In genomic region chr6:106546322-106547052, GRCh38 we compare ENCODE assay signal across 8 cellular contexts.
DNase-seq lines count a peak whose midpoint lies in the region; ATAC-seq, FAIRE-seq and TF ChIP-seq lines count a peak whose summit lies in the region.

No MANE protein-coding gene starts in this region.

- H3F3A ChIP-seq in GM23248 (ENCODE audit: insufficient read depth) (peaks cover 35% of the 10 kb centered on the region), PC-3 (ENCODE audit: low read length, unreplicated experiment) (peaks cover 11% of the 10 kb centered on the region)

- in situ Hi-C loops in GM23248 (cut with MboI) = no loop called here

- peak; percentile 90 for DNase-seq in GM23248
- DNase-seq in PC-3 = peak; percentile 91
- DNase-seq in epithelial cell of prostate (ENCODE audit: low read depth, low spot score) = peak; percentile 79
- DNase-seq in small intestine = no peak
- no peak for DNase-seq in Kasumi-1 (lab: John Stamatoyannopoulos, UW)
- DNase-seq in kidney = no peak

- H3K79me2 ChIP-seq in GM23248 (ENCODE audit: insufficient read depth) = no peaks in the 10 kb centered on the region
- no peaks in the 10 kb centered on the region for H3K79me2 ChIP-seq in PC-3 (ENCODE audit: low read length)

- CTCF ChIA-PET in PC-3 (lab: Charles Lee) = interaction anchor here (0.6 kb wide), 1 partner anchor 41 kb away, joined by 3 read pairs; no protein-coding TSS in a partner anchor

- H3K4me1 ChIP-seq in GM23248 (ENCODE audit: insufficient read depth) = peaks cover 16% of the 10 kb centered on the region
- peaks cover 38% of the 10 kb centered on the region for H3K4me1 ChIP-seq in PC-3 (ENCODE audit: insufficient read depth, low read length)
- peaks cover 0 to 2% of the 10 kb centered on the region in 2 donors for H3K4me1 ChIP-seq in small intestine (ENCODE audit: control insufficient read depth in 2 of 2, insufficient read depth in 1 of 2, low read depth in 1 of 2, low read length in 1 of 2)
- H3K4me1 ChIP-seq in kidney (ENCODE audit: control insufficient read depth in 1 of 2, insufficient read depth in 1 of 2, low read depth in 1 of 2, low read length in 2 of 2) = no peaks in the 10 kb centered on the region

- H3K27ac ChIP-seq in GM23248 (peak overlapping the region; percentile 98), PC-3 (ENCODE audit: low read length) (peak overlapping the region; percentile 97), epithelial cell of prostate (peak overlapping the region; percentile 98), small intestine (ENCODE audit: low read depth in 1 of 2, low read length in 1 of 2) (peak overlapping the region; percentile 20 to 32), kidney (ENCODE audit: low read depth in 2 of 2, low read length in 2 of 2) (no peak overlapping the region)

- H4K20me1 ChIP-seq in GM23248 (ENCODE audit: insufficient read depth) (no peaks in the 10 kb centered on the region), PC-3 (ENCODE audit: low read length) (no peaks in the 10 kb centered on the region)

- no peaks in the 10 kb centered on the region for H3K27me3 ChIP-seq in GM23248 (replicated peaks; ENCODE audit: insufficient read depth)
- no peaks in the 10 kb centered on the region for H3K27me3 ChIP-seq in PC-3 (ENCODE audit: low read length)
- H3K27me3 ChIP-seq in small intestine (ENCODE audit: control insufficient read depth in 2 of 2, insufficient read depth in 2 of 2, low read length in 2 of 2) = no peaks in the 10 kb centered on the region

- POLR2A ChIA-PET in PC-3 (lab: Charles Lee; ENCODE audit: unreplicated experiment) = no interaction called here

- TSS peak; percentile 42 for BruUV-seq in PC-3 (replicated peaks; lab: Mats Ljungman, UMichigan)

- ATAC-seq in PC-3 (peak; percentile 84), GM21528 (IDR thresholded peaks at IDR 0.05; ENCODE audit: low FRiP score, unreplicated experiment) (no peak), HG03175 (IDR thresholded peaks at IDR 0.05; ENCODE audit: unreplicated experiment) (no peak)

- H3K9ac ChIP-seq in GM23248 = peak overlapping the region; percentile 67
- H3K9ac ChIP-seq in PC-3 (ENCODE audit: low read length) = peak overlapping the region; percentile 60
- no peak overlapping the region for H3K9ac ChIP-seq in kidney (ENCODE audit: low read length in 2 of 2)

- H3K4me2 ChIP-seq in GM23248 (ENCODE audit: unreplicated experiment) = peak overlapping the region; percentile 71
- H3K4me2 ChIP-seq in PC-3 (ENCODE audit: low read length) = peak overlapping the region; percentile 74

- H3K9me2 ChIP-seq in GM23248 (ENCODE audit: insufficient read depth) (no peaks in the 10 kb centered on the region; the same call in 1 of the 2 replicates), PC-3 (replicated peaks; ENCODE audit: low read length) (no peaks in the 10 kb centered on the region)

- intact Hi-C loops in PC-3 (cut with micrococcal nuclease) (no loop called here), kidney (cut with DNase I) (no loop called here)

- H2AFZ ChIP-seq in GM23248 = peak overlapping the region; percentile 63
- peak overlapping the region; percentile 42; the same call in 1 of the 2 replicates for H2AFZ ChIP-seq in PC-3 (ENCODE audit: low read length)

- H3K9me3 ChIP-seq in GM23248 (ENCODE audit: low read depth) = no peaks in the 10 kb centered on the region
- H3K9me3 ChIP-seq in PC-3 (ENCODE audit: low read length) = no peaks in the 10 kb centered on the region
- no peaks in the 10 kb centered on the region for H3K9me3 ChIP-seq in small intestine (ENCODE audit: control insufficient read depth, low read depth)
- H3K9me3 ChIP-seq in kidney (ENCODE audit: control insufficient read depth in 1 of 2, low read length in 2 of 2) = no peaks in the 10 kb centered on the region

- H3K4me3 ChIP-seq in GM23248 = 0 out of 2 replicates have a peak overlapping the region, but pooled peaks have one; percentile 20
- H3K4me3 ChIP-seq in PC-3 (ENCODE audit: low read length) = peak overlapping the region; percentile 45
- no peak overlapping the region for H3K4me3 ChIP-seq in small intestine (ENCODE audit: low read depth in 1 of 2, low read length in 2 of 2)
- no peak overlapping the region for H3K4me3 ChIP-seq in kidney (ENCODE audit: low read length in 2 of 2)

- no peaks in the 10 kb centered on the region for H3K36me3 ChIP-seq in GM23248 (ENCODE audit: low read depth)
- peaks cover 25% of the 10 kb centered on the region for H3K36me3 ChIP-seq in PC-3 (ENCODE audit: low read depth, low read length)
- peaks cover 0 to 13% of the 10 kb centered on the region in 2 donors for H3K36me3 ChIP-seq in small intestine (ENCODE audit: control insufficient read depth in 2 of 2, insufficient read depth in 2 of 2, low read length in 2 of 2)
- H3K36me3 ChIP-seq in kidney (ENCODE audit: control insufficient read depth in 1 of 2, insufficient read depth in 2 of 2, low read length in 2 of 2) = peaks cover 2 to 23% of the 10 kb centered on the region in 2 donors

- 0 to 13% methylated on average over 2 of the region's 2 CpGs for WGBS in GM23248 (ENCODE audit: low coverage in 1 of 2, low lambda C conversion rate in 2 of 2, missing lambda C conversion rate in 2 of 2), 2 experiments
- WGBS in small intestine, 3 donors = 40 to 58% (median 44%) methylated on average over 2 of the region's 2 CpGs

- FAIRE-seq in small intestine (lab: Jason Lieb, UNC) (no peak), kidney (lab: Jason Lieb, UNC) (no peak)

- TF ChIP-seq CTCF in PC-3 (conservative IDR thresholded peaks at IDR 0.05; ENCODE audit: low read depth, low read length) = no peak
- no peak for TF ChIP-seq CTCF in kidney (IDR thresholded peaks at IDR 0.05; ENCODE audit: borderline replicate concordance, extremely low read depth, insufficient read depth)

Comparison
In these comparisons a context has a peak if more than half of its experiments do, and no peak if none do; other contexts are left out.
1. DNase-seq: peak in GM23248 (single experiment), PC-3 (single experiment) and epithelial cell of prostate (single experiment); none in small intestine (single experiment), Kasumi-1 (0 of 2) and kidney (single experiment).
2. H3K27ac ChIP-seq: peak in GM23248 (single experiment), PC-3 (single experiment), epithelial cell of prostate (single experiment) and small intestine (2 of 2); none in kidney (0 of 2).
3. H3K4me3 ChIP-seq: peak in GM23248 (single experiment) and PC-3 (single experiment); none in small intestine (0 of 2) and kidney (0 of 2).
4. H3K9ac ChIP-seq: peak in GM23248 (single experiment) and PC-3 (single experiment); none in kidney (0 of 2).